ENCODE assay signal across 1 cellular context in genomic region chr9:109117856-109118801, GRCh38.
TF ChIP-seq lines count a peak whose summit lies in the region.

No MANE protein-coding gene starts in this region.

TF ChIP-seq in endothelial cell of umbilical vein, 7 proteins besides CTCF, POLR2A, EP300 and RAD21 (continued from another document):
- TF ChIP-seq MAX (IDR thresholded peaks at IDR 0.05; ENCODE audit: insufficient read depth, insufficient read length): no peak
- no peak for TF ChIP-seq EZH2 (IDR thresholded peaks at IDR 0.05; ENCODE audit: borderline replicate concordance, low read depth, low read length, severe bottlenecking)
- no peak for TF ChIP-seq GATA2 (IDR thresholded peaks at IDR 0.05; ENCODE audit: insufficient read depth, insufficient read length, low read depth, low read length)
- TF ChIP-seq MYC (IDR thresholded peaks at IDR 0.05; ENCODE audit: low read depth, low read length): no peak
- no peak for TF ChIP-seq POLR2AphosphoS5 (IDR thresholded peaks at IDR 0.05; ENCODE audit: insufficient read depth, low read depth, low read length)
